1 cellular context compared by ENCODE assay signal in genomic region chr10:5887641-5888040, GRCh38.
TF ChIP-seq lines count a peak whose summit lies in the region.

No MANE protein-coding gene starts in this region.

TF ChIP-seq in H1, 55 proteins besides CTCF, POLR2A, EP300 and RAD21:
- TF ChIP-seq USF2 (IDR thresholded peaks at IDR 0.05; ENCODE audit: low read length) (no peak), RFX5 (IDR thresholded peaks at IDR 0.05; ENCODE audit: borderline replicate concordance, low read depth, low read length) (no peak), CREB1 (IDR thresholded peaks at IDR 0.05) (no peak), CEBPB (IDR thresholded peaks at IDR 0.05; ENCODE audit: low read depth, low read length) (no peak), YY1 (IDR thresholded peaks at IDR 0.05; ENCODE audit: low read depth, low read length) (no peak), SIN3A (conservative IDR thresholded peaks at IDR 0.05 in 1 of 2, IDR thresholded peaks at IDR 0.05 in 1 of 2; ENCODE audit: low read depth in 1 of 2, low read length in 2 of 2) (no peak), POLR2AphosphoS5 (IDR thresholded peaks at IDR 0.05; ENCODE audit: low read depth, low read length) (no peak), CBX5 (IDR thresholded peaks at IDR 0.05; ENCODE audit: low read depth, low read length) (no peak), POU5F1 (IDR thresholded peaks at IDR 0.05; ENCODE audit: low read depth, low read length) (no peak), MAFK (IDR thresholded peaks at IDR 0.05; ENCODE audit: low read depth, low read length) (no peak), EZH2 (IDR thresholded peaks at IDR 0.05; ENCODE audit: low read depth, low read length, severe bottlenecking) (no peak), ATF2 (IDR thresholded peaks at IDR 0.05; ENCODE audit: low read length) (no peak), KDM1A (IDR thresholded peaks at IDR 0.05; ENCODE audit: borderline replicate concordance, low read length) (no peak), SUZ12 (IDR thresholded peaks at IDR 0.05; ENCODE audit: low read length) (no peak), TBP (IDR thresholded peaks at IDR 0.05; ENCODE audit: low read depth, low read length) (no peak), CTBP2 (IDR thresholded peaks at IDR 0.05; ENCODE audit: borderline replicate concordance, insufficient read depth, insufficient read length, low read length) (no peak), SP4 (IDR thresholded peaks at IDR 0.05; ENCODE audit: low read length) (no peak), E2F6 (IDR thresholded peaks at IDR 0.05) (no peak), RNF2 (IDR thresholded peaks at IDR 0.05; ENCODE audit: borderline replicate concordance, low read depth, low read length, missing control alignments, poor library complexity, severe bottlenecking) (no peak), NANOG (IDR thresholded peaks at IDR 0.05; ENCODE audit: insufficient read depth, low read depth, low read length, poor library complexity, severe bottlenecking) (no peak)
